In genomic region chr10:30354669-30355068, GRCh38 we compare ENCODE assay signal across 3 cellular contexts.
TF ChIP-seq lines count a peak whose summit lies in the region.

No MANE protein-coding gene starts in this region.

TF ChIP-seq in HEK293, 187 proteins besides CTCF, POLR2A, EP300 and RAD21:
- TF ChIP-seq ZNF623 (tag by site-specific recombination; IDR thresholded peaks at IDR 0.05) (peak; percentile 50), TSHZ1 (tag by site-specific recombination; IDR thresholded peaks at IDR 0.05; ENCODE audit: borderline replicate concordance) (no peak)

TF ChIP-seq in IMR-90, 13 proteins besides CTCF, POLR2A, EP300 and RAD21:
- TF ChIP-seq RCOR1 (IDR thresholded peaks at IDR 0.05; ENCODE audit: insufficient replicate concordance, low read length) (no peak), MAZ (IDR thresholded peaks at IDR 0.05; ENCODE audit: borderline replicate concordance, low read depth, low read length) (no peak), FOS (IDR thresholded peaks at IDR 0.05; ENCODE audit: low read depth, low read length) (no peak), CHD1 (IDR thresholded peaks at IDR 0.05; ENCODE audit: low read depth, low read length) (no peak), CEBPB (IDR thresholded peaks at IDR 0.05; ENCODE audit: low read depth, low read length) (no peak), ELK1 (IDR thresholded peaks at IDR 0.05; ENCODE audit: borderline replicate concordance, low read depth, low read length) (no peak), MAFK (IDR thresholded peaks at IDR 0.05; ENCODE audit: low read depth, low read length) (no peak), SMC3 (IDR thresholded peaks at IDR 0.05; ENCODE audit: low read depth, low read length) (no peak)

TF ChIP-seq in K562, 482 proteins besides CTCF, POLR2A, EP300 and RAD21:
- TF ChIP-seq STAG1 (CRISPR knock-in tag; IDR thresholded peaks at IDR 0.05; ENCODE audit: borderline replicate concordance) (no peak), RAD51 (IDR thresholded peaks at IDR 0.05; ENCODE audit: borderline replicate concordance, low read depth) (peak; percentile 63; the same call in 1 of the 2 replicates), TSC22D4 (tag; IDR thresholded peaks at IDR 0.05) (no peak), TFE3 (CRISPR knock-in tag; IDR thresholded peaks at IDR 0.05) (peak; percentile 84)
TF ChIP-seq in K562: peak in this region for 2.
